In genomic region chr21:42377951-42378340, GRCh38 we compare ENCODE assay signal across 17 cellular contexts. TPM values are rescaled to one million over a fixed set of nuclear protein-coding genes. Genes with fewer than 3 reads are reported as not detected.
DNase-seq lines count a peak whose midpoint lies in the region; ATAC-seq, FAIRE-seq and TF ChIP-seq lines count a peak whose summit lies in the region.
"Had no signal": no experiment of that assay in that cellular context is flagged by ENCODE, and none has a peak within 500 bp of the region (broad histone marks: within the 10 kb centered on the region; RNA-seq: fewer than 3 reads in every experiment).

No MANE protein-coding gene starts in this region.

- TF ChIP-seq POLR2A in H1 (IDR thresholded peaks at IDR 0.05; ENCODE audit: control extremely low read depth in 1 of 2, low read depth in 2 of 2, low read length in 2 of 2) (no peak), spleen (IDR thresholded peaks at IDR 0.05) (no peak)

- no peaks in the 10 kb centered on the region for H3K4me1 ChIP-seq in right cardiac atrium (ENCODE audit: control insufficient read depth, insufficient read depth, low read length)
- peaks cover 0 to 7% (median 0%) of the 10 kb centered on the region in 4 experiments; a peak in 5 of 7 replicates for H3K4me1 ChIP-seq in H1 (replicated peaks in 1 of 4; ENCODE audit: control insufficient read depth in 3 of 4, insufficient read depth in 4 of 4, low read length in 3 of 4)
- H3K4me1 ChIP-seq in spleen = peaks cover 0 to 5% (median 0%) of the 10 kb centered on the region in 6 donors
- H3K4me1 ChIP-seq: BE2C had no signal

- no peaks in the 10 kb centered on the region for H3K79me2 ChIP-seq in H1 (ENCODE audit: control insufficient read depth in 1 of 2, insufficient read depth in 2 of 2, low read length in 2 of 2)

- no peak overlapping the region for H2BK120ac ChIP-seq in H1 (replicated peaks; ENCODE audit: low read depth, low read length)

- no peak overlapping the region for H2AFZ ChIP-seq in H1 (ENCODE audit: low read length)
- H2AFZ ChIP-seq: GM23338 had no signal

- no peaks in the 10 kb centered on the region for H3K27me3 ChIP-seq in right cardiac atrium (ENCODE audit: control insufficient read depth, insufficient read depth)
- no peaks in the 10 kb centered on the region; a peak in 1 of 7 replicates for H3K27me3 ChIP-seq in H1 (replicated peaks in 1 of 4; ENCODE audit: control insufficient read depth in 3 of 4, extremely low read depth in 1 of 4, insufficient read depth in 3 of 4, low read length in 3 of 4)
- H3K27me3 ChIP-seq in spleen (replicated peaks in 1 of 7) = peaks cover 0 to 28% (median 0%) of the 10 kb centered on the region in 7 donors

- H3K27ac ChIP-seq in right cardiac atrium (ENCODE audit: low read length) (no peak overlapping the region), H1 (ENCODE audit: low read depth, low read length) (no peak overlapping the region), spleen (no peak overlapping the region)
- H3K27ac ChIP-seq: C4-2B had no signal

- H2AK5ac ChIP-seq in H1 (ENCODE audit: low read depth, low read length) = no peak overlapping the region

- ATAC-seq in right cardiac atrium (no peak), HG03442 (IDR thresholded peaks at IDR 0.05; ENCODE audit: unreplicated experiment) (no peak)
- ATAC-seq: GM23338 had no signal

- no peak overlapping the region for H3K18ac ChIP-seq in H1 (ENCODE audit: extremely low read depth, low read length)

- H2BK20ac ChIP-seq in H1 (ENCODE audit: low read length) = no peak overlapping the region

- H3K56ac ChIP-seq in H1 (replicated peaks; ENCODE audit: insufficient read length, low read depth, low read length) = no peak overlapping the region

- no peak overlapping the region for H2BK15ac ChIP-seq in H1 (ENCODE audit: low read length)

- H3K23me2 ChIP-seq in H1 (ENCODE audit: low read depth, low read length) = no peaks in the 10 kb centered on the region

- no peak overlapping the region for H4K5ac ChIP-seq in H1 (ENCODE audit: insufficient read length, low read depth, low read length)

- DNase-seq in cardiac septum (ENCODE audit: low spot score) (peak; percentile 39), right cardiac atrium (no peak), H1 (ENCODE audit: low read depth in 1 of 2, low spot score in 2 of 2) (no peak), spleen (peak; percentile 47), HK-2 (ENCODE audit: unreplicated experiment) (no peak)
- DNase-seq in NK-92 treated with Interleukin-12 subunit alpha and Interleukin-12 subunit beta, amount 100 ng/mL, for 24 hours (lab: John Stamatoyannopoulos, UW) = no peak
- DNase-seq: BE2C; CD4-positive, alpha-beta memory T cell; DMS79 treated with DMSO at 0.1 percent for 48 hours; EL; H9 had no signal

- intact Hi-C loops in cardiac septum (cut with DNase I) = no loop called here
- intact Hi-C loops in right cardiac atrium (cut with DNase I) = no loop called here
- intact Hi-C loops in spleen (cut with DNase I; ENCODE audit: low total_unique reads) = no loop called here

- no peak for FAIRE-seq in H1 (lab: Jason Lieb, UNC)
- FAIRE-seq: A204.1, G401.6, GM12891 had no signal

- no peak overlapping the region for H3K14ac ChIP-seq in H1 (ENCODE audit: insufficient read length)

- no peak overlapping the region for H4K91ac ChIP-seq in H1 (replicated peaks; ENCODE audit: insufficient read length, low read length)

- 0 out of 2 replicates have a peak overlapping the region, but pooled peaks have one; percentile 39 for H2BK12ac ChIP-seq in H1 (ENCODE audit: low read depth, low read length)

- H4K20me1 ChIP-seq in H1 (replicated peaks in 1 of 2; ENCODE audit: control insufficient read depth in 1 of 2, insufficient read depth in 2 of 2, low read length in 2 of 2) = no peaks in the 10 kb centered on the region

- POLR2A ChIA-PET in H1 (lab: Charles Lee; ENCODE audit: partially characterized antibody) = interaction anchor here (0.9 to 1.5 kb wide), 2 partner anchors 10 to 11 kb away, joined by 3 to 6 read pairs; no protein-coding TSS in a partner anchor

- TF ChIP-seq EP300 in H1 (IDR thresholded peaks at IDR 0.05; ENCODE audit: borderline replicate concordance in 1 of 2, low read depth in 2 of 2, low read length in 2 of 2) = no peak

- H3K9me3 ChIP-seq in right cardiac atrium (ENCODE audit: control insufficient read depth, low read length) (peaks cover 2% of the 10 kb centered on the region), H1 (ENCODE audit: insufficient read depth in 2 of 2, low read depth in 1 of 2, low read length in 1 of 2) (no peaks in the 10 kb centered on the region), spleen (peaks cover 3 to 18% (median 16%) of the 10 kb centered on the region in 8 donors)
- H3K9me3 ChIP-seq: BE2C had no signal

- CTCF ChIA-PET in H1 (lab: Charles Lee; ENCODE audit: partially characterized antibody) = interaction anchor here (1.2 to 3.2 kb wide), 7 partner anchors 9 to 69 kb away, joined by 3 to 16 read pairs (median 5); partner anchors contain the start of gene TFF1

- no peak overlapping the region for H4K8ac ChIP-seq in H1 (ENCODE audit: extremely low read depth, insufficient read depth, low read length)

- no peak overlapping the region for H3K4me2 ChIP-seq in H1 (ENCODE audit: insufficient read depth in 1 of 2, low read depth in 2 of 2, low read length in 2 of 2)
- H3K4me2 ChIP-seq: GM23338 had no signal

- H3K79me1 ChIP-seq in H1 (ENCODE audit: low read depth, low read length) = no peaks in the 10 kb centered on the region; the same call in 1 of the 2 replicates

- TF ChIP-seq CTCF in H1 (IDR thresholded peaks at IDR 0.05; ENCODE audit: control extremely low read depth in 1 of 3, insufficient read depth in 1 of 3, low read depth in 1 of 3, low read length in 3 of 3) (no peak), spleen (IDR thresholded peaks at IDR 0.05 in 8 of 11, conservative IDR thresholded peaks at IDR 0.05 in 3 of 11) (no peak)

- WGBS in right cardiac atrium = 80% methylated on average over 5 of the region's 5 CpGs
- WGBS in H1 (ENCODE audit: extremely low coverage in 1 of 2, insufficient coverage in 1 of 2, insufficient read length in 1 of 2, insufficient replicate concordance in 2 of 2, low coverage in 1 of 2, low lambda C conversion rate in 2 of 2, missing lambda C conversion rate in 1 of 2), 2 experiments = 89% methylated on average over 5 of the region's 5 CpGs; no CpG with 5 or more reads in 1 of the 2 experiments
- WGBS in spleen, 5 donors = 68 to 85% (median 80%) methylated on average over 5 of the region's 5 CpGs

- no peak overlapping the region for H3K23ac ChIP-seq in H1 (ENCODE audit: insufficient read length)

- no peak for TF ChIP-seq RAD21 in H1 (IDR thresholded peaks at IDR 0.05 in 1 of 2, conservative IDR thresholded peaks at IDR 0.05 in 1 of 2; ENCODE audit: low read depth in 2 of 2, low read length in 2 of 2)

- no peak overlapping the region for H2BK5ac ChIP-seq in H1 (ENCODE audit: low read depth, low read length)

- no peaks in the 10 kb centered on the region for H3K36me3 ChIP-seq in H1 (ENCODE audit: control insufficient read depth in 2 of 4, insufficient read depth in 4 of 4, low read length in 3 of 4)
- H3K36me3 ChIP-seq in spleen = no peaks in the 10 kb centered on the region
- H3K36me3 ChIP-seq: BE2C had no signal

- H3K4me3 ChIP-seq in right cardiac atrium (ENCODE audit: low read length) (no peak overlapping the region), H1 (ENCODE audit: extremely low read depth in 1 of 4, insufficient read depth in 2 of 4, low read depth in 3 of 4, low read length in 4 of 4) (no peak overlapping the region), spleen (no peak overlapping the region)
- H3K4me3 ChIP-seq: GM23338 had no signal

- H3K9ac ChIP-seq in H1 (replicated peaks in 1 of 4; ENCODE audit: extremely low read depth in 1 of 4, low read depth in 3 of 4, low read length in 3 of 4) = no peak overlapping the region

- no peak overlapping the region for H3K4ac ChIP-seq in H1 (replicated peaks; ENCODE audit: insufficient read length, low read depth, low read length)

RNA-seq across cellular contexts. Expression of gene TFF1, which starts 11.6 kb away (rescaled TPM):
- total RNA-seq in cardiac septum (not detected), right cardiac atrium (not detected), spleen (not detected)
- polyA plus RNA-seq in right cardiac atrium (not detected), H1 (2011; rRNA removed) (not detected in 2 replicates), spleen (not detected)
- not detected in 2 replicates for total RNA-seq in H1 (2021; fragmentation: NEBNext Ultra II Directional; extraction: Animal tissue kit (Norgen Biotek cat#: 25700))
- not detected for polyA plus RNA-seq in H1 (2011; cell fraction: cytosol; rRNA removed)
- not detected for polyA plus RNA-seq in H1 (2011; cell fraction: nucleus; rRNA removed)
- not detected in 4 replicates for polyA plus RNA-seq in H1 (2012, experiment 1 of 2)
- not detected for polyA plus RNA-seq in H1 (2012, experiment 2 of 2)
- polyA plus RNA-seq in H1 (2013, experiment 1 of 2) = not detected
- not detected for polyA plus RNA-seq in H1 (2013, experiment 2 of 2)
- not detected in 2 replicates for polyA minus RNA-seq in H1 (2011; rRNA and poly(A)+ RNA removed)
- not detected for polyA minus RNA-seq in H1 (2011; cell fraction: cytosol; rRNA and poly(A)+ RNA removed)
- not detected for polyA minus RNA-seq in H1 (2011; cell fraction: nucleus; rRNA and poly(A)+ RNA removed)
- total RNA-seq: CD4-positive, alpha-beta memory T cell; GM23338; H9 had no signal
- polyA plus RNA-seq: CD4-positive, alpha-beta memory T cell; GM23338 had no signal

RNA-seq across cellular contexts. Expression of gene TMPRSS3, which starts 17.9 kb away (rescaled TPM):
- total RNA-seq in cardiac septum (not detected), right cardiac atrium (not detected), spleen (1 to 10 TPM in 2 of 7 donors, under 1 TPM in 4, not detected in 1; 0.51 to 6.0 (median 0.78) TPM)
- polyA plus RNA-seq in right cardiac atrium (not detected), H1 (2011; rRNA removed) (0.38 and 0.75 TPM in 2 replicates), spleen (under 1 TPM; 0.22 to 0.32 (median 0.24) TPM)
- not detected in 2 replicates for total RNA-seq in H1 (2021; fragmentation: NEBNext Ultra II Directional; extraction: Animal tissue kit (Norgen Biotek cat#: 25700))
- polyA plus RNA-seq in H1 (2011; cell fraction: cytosol; rRNA removed) = 0.61 TPM
- 0.63 TPM for polyA plus RNA-seq in H1 (2011; cell fraction: nucleus; rRNA removed)
- polyA plus RNA-seq in H1 (2012, experiment 1 of 2) = 0.19 to 0.52 TPM (median 0.36 TPM) in 3 of 4 replicates, not detected in the other
- 0.16 TPM for polyA plus RNA-seq in H1 (2012, experiment 2 of 2)
- 0.06 TPM for polyA plus RNA-seq in H1 (2013, experiment 1 of 2)
- polyA plus RNA-seq in H1 (2013, experiment 2 of 2) = 0.13 TPM
- 0.44 and 0.63 TPM in 2 replicates for polyA minus RNA-seq in H1 (2011; rRNA and poly(A)+ RNA removed)
- not detected for polyA minus RNA-seq in H1 (2011; cell fraction: cytosol; rRNA and poly(A)+ RNA removed)
- polyA minus RNA-seq in H1 (2011; cell fraction: nucleus; rRNA and poly(A)+ RNA removed) = 1.3 TPM
- polyA plus RNA-seq: GM23338 had no signal

RNA-seq across cellular contexts. Expression of gene UBASH3A, which starts 25.8 kb away (rescaled TPM):
- not detected for total RNA-seq in cardiac septum
- total RNA-seq in right cardiac atrium = under 1 TPM; 0.15 to 0.29 (median 0.25) TPM
- polyA plus RNA-seq in right cardiac atrium = 0.07 TPM
- total RNA-seq in H1 (2021; fragmentation: NEBNext Ultra II Directional; extraction: Animal tissue kit (Norgen Biotek cat#: 25700)) = not detected in 2 replicates
- not detected in 2 replicates for polyA plus RNA-seq in H1 (2011; rRNA removed)
- polyA plus RNA-seq in H1 (2011; cell fraction: cytosol; rRNA removed) = not detected
- polyA plus RNA-seq in H1 (2011; cell fraction: nucleus; rRNA removed) = not detected
- not detected in 4 replicates for polyA plus RNA-seq in H1 (2012, experiment 1 of 2)
- not detected for polyA plus RNA-seq in H1 (2012, experiment 2 of 2)
- not detected for polyA plus RNA-seq in H1 (2013, experiment 1 of 2)
- polyA plus RNA-seq in H1 (2013, experiment 2 of 2) = not detected
- 0.19 TPM in 1 of 2 replicates, not detected in the other for polyA minus RNA-seq in H1 (2011; rRNA and poly(A)+ RNA removed)
- polyA minus RNA-seq in H1 (2011; cell fraction: cytosol; rRNA and poly(A)+ RNA removed) = not detected
- polyA minus RNA-seq in H1 (2011; cell fraction: nucleus; rRNA and poly(A)+ RNA removed) = not detected
- total RNA-seq in spleen = 10 to 100 TPM in 5 of 7 donors, 1 to 10 TPM in 2; 7.2 to 16.3 (median 11.4) TPM
- polyA plus RNA-seq in spleen = 1 to 10 TPM; 2.6 to 4.2 (median 3.3) TPM
- total RNA-seq: GM23338, H9 had no signal
- polyA plus RNA-seq: GM23338 had no signal

RNA-seq across cellular contexts. Expression of gene TFF2, which starts 27.2 kb away (rescaled TPM):
- total RNA-seq in cardiac septum (not detected), right cardiac atrium (not detected), spleen (not detected)
- polyA plus RNA-seq in right cardiac atrium (not detected), H1 (2011; rRNA removed) (not detected in 2 replicates), spleen (under 1 TPM in 1 of 3 donors, not detected in 2; 0.14 TPM)
- not detected in 2 replicates for total RNA-seq in H1 (2021; fragmentation: NEBNext Ultra II Directional; extraction: Animal tissue kit (Norgen Biotek cat#: 25700))
- polyA plus RNA-seq in H1 (2011; cell fraction: cytosol; rRNA removed) = not detected
- not detected for polyA plus RNA-seq in H1 (2011; cell fraction: nucleus; rRNA removed)
- not detected in 4 replicates for polyA plus RNA-seq in H1 (2012, experiment 1 of 2)
- polyA plus RNA-seq in H1 (2012, experiment 2 of 2) = not detected
- polyA plus RNA-seq in H1 (2013, experiment 1 of 2) = not detected
- not detected for polyA plus RNA-seq in H1 (2013, experiment 2 of 2)
- polyA minus RNA-seq in H1 (2011; rRNA and poly(A)+ RNA removed) = not detected in 2 replicates
- polyA minus RNA-seq in H1 (2011; cell fraction: cytosol; rRNA and poly(A)+ RNA removed) = not detected
- not detected for polyA minus RNA-seq in H1 (2011; cell fraction: nucleus; rRNA and poly(A)+ RNA removed)
- total RNA-seq: CD4-positive, alpha-beta memory T cell; GM23338; H9 had no signal
- polyA plus RNA-seq: CD4-positive, alpha-beta memory T cell; GM23338 had no signal

Comparison
In these comparisons a context has a peak if more than half of its experiments do, and no peak if none do; other contexts are left out.
1. DNase-seq: peak in cardiac septum (single experiment) and spleen (single experiment); none in right cardiac atrium (0 of 3), H1 (0 of 2), NK-92 treated with Interleukin-12 subunit alpha and Interleukin-12 subunit beta, amount 100 ng/mL, for 24 hours (single experiment) and HK-2 (single experiment).